Comparison of ENCODE assay signal across 9 cellular contexts in genomic region chr3:35639251-35640185, GRCh38. TPM values are rescaled to one million over a fixed set of nuclear protein-coding genes. Genes with fewer than 3 reads are reported as not detected.
DNase-seq lines count a peak whose midpoint lies in the region; ATAC-seq and TF ChIP-seq lines count a peak whose summit lies in the region.
"Had no signal": no experiment of that assay in that cellular context is flagged by ENCODE, and none has a peak within 500 bp of the region (broad histone marks: within the 10 kb centered on the region; RNA-seq: fewer than 3 reads in every experiment).

Gene ARPP21 (plus strand): TSS chr3:35639525. CDS start chr3:35681752, 42,227 bp downstream.

- intact Hi-C loops in Right ventricle myocardium inferior (cut with DNase I): no loop called here
- intact Hi-C loops in cardiac septum (cut with DNase I): no loop called here
- intact Hi-C loops in tibial artery (cut with DNase I; ENCODE audit: low total_unique reads): no loop called here

- no peaks in the 10 kb centered on the region for H3K9me3 ChIP-seq in duodenal mucosa (ENCODE audit: control insufficient read depth in 1 of 2, low read length in 2 of 2)
- no peaks in the 10 kb centered on the region for H3K9me3 ChIP-seq in tibial artery

- H3K36me3 ChIP-seq in duodenal mucosa (ENCODE audit: control insufficient read depth in 1 of 2, insufficient read depth in 2 of 2, low read length in 2 of 2) (no peaks in the 10 kb centered on the region), tibial artery (no peaks in the 10 kb centered on the region)

- H3K4me1 ChIP-seq in duodenal mucosa (ENCODE audit: control insufficient read depth in 1 of 2, insufficient read depth in 2 of 2, low read length in 2 of 2) (peaks cover 0 to 5% of the 10 kb centered on the region in 2 donors), tibial artery (peaks cover 0 to 14% (median 11%) of the 10 kb centered on the region in 4 donors)

- H3K27ac ChIP-seq in duodenal mucosa (ENCODE audit: low read depth, low read length) (no peak within 1 kb of the TSS), tibial artery (no peak within 1 kb of the TSS)

- H3K27me3 ChIP-seq in duodenal mucosa (ENCODE audit: control insufficient read depth in 1 of 2, insufficient read depth in 2 of 2, low read length in 2 of 2) (peaks cover 22 to 28% of the 10 kb centered on the region in 2 donors), tibial artery (peaks cover 0 to 28% of the 10 kb centered on the region in 2 donors)

- H3K4me3 ChIP-seq in duodenal mucosa (ENCODE audit: low read depth in 1 of 2, low read length in 2 of 2) (peak within 1 kb of the TSS; percentile 48 to 50), tibial artery (peak within 1 kb of the TSS; percentile 37 to 51)

- peak; percentile 63 for DNase-seq in Right ventricle myocardium inferior (ENCODE audit: missing footprints)
- no peak for DNase-seq in cardiac septum (ENCODE audit: low spot score)
- DNase-seq in NCI-H69 (lab: John Stamatoyannopoulos, UW): peak; percentile 27
- peak; percentile 6 to 18 for DNase-seq in lung microvascular endothelial cell (ENCODE audit: low read depth in 2 of 2)
- no peak for DNase-seq in tibial artery
- no peak for DNase-seq in stimulated activated CD4-positive, alpha-beta T cell treated with anti-CD3 and anti-CD28 coated beads, Interleukin-4, amount 100 ng/mL, for 4 hours
- DNase-seq in effector CD8-positive, alpha-beta T cell (lab: John Stamatoyannopoulos, UW): no peak

- ATAC-seq in Right ventricle myocardium inferior: no peak

- no peak for TF ChIP-seq CTCF in tibial artery (IDR thresholded peaks at IDR 0.05)

- H3K9ac ChIP-seq in duodenal mucosa (ENCODE audit: low read depth in 1 of 2, low read length in 2 of 2): no peak within 1 kb of the TSS

RNA-seq across cellular contexts. Expression of gene ARPP21, which starts in this region (rescaled TPM):
- total RNA-seq in Right ventricle myocardium inferior: not detected
- not detected for total RNA-seq in cardiac septum
- not detected in 2 replicates for total RNA-seq in lung microvascular endothelial cell
- total RNA-seq: bronchial epithelial cell had no signal

Comparison
In these comparisons a context has a peak if more than half of its experiments do, and no peak if none do; other contexts are left out.
1. Peak in DNase-seq in Right ventricle myocardium inferior; RNA of the gene not detected or under 1 TPM.
2. Peak in DNase-seq in lung microvascular endothelial cell; RNA of the gene not detected or under 1 TPM.